In genomic region chrX:50198348-50198747, GRCh38 we compare ENCODE assay signal across 23 cellular contexts. TPM values are rescaled to one million over a fixed set of nuclear protein-coding genes. Genes with fewer than 3 reads are reported as not detected.
"Had no signal": no experiment of that assay in that cellular context is flagged by ENCODE, and none has a peak within 500 bp of the region (broad histone marks: within the 10 kb centered on the region; RNA-seq: fewer than 3 reads in every experiment).

No MANE protein-coding gene starts in this region.

- H3K27ac Mint-ChIP-seq: activated B cell treated with CpG ODN at 0.5 μM for 24 hours; activated CD4-positive, alpha-beta memory T cell treated with anti-CD3 and anti-CD28 coated beads for 36 hours; activated CD8-positive, alpha-beta memory T cell treated with anti-CD3 and anti-CD28 coated beads, Interleukin-2, amount 10 ng/mL, durations not matched to agents 7 days and 5 days; activated naive CD8-positive, alpha-beta T cell treated with anti-CD3 and anti-CD28 coated beads, Interleukin-2, amount 10 ng/mL, durations not matched to agents 7 days and 5 days; naive B cell; progenitor cell of endocrine pancreas; T-helper 17 cell had no signal

- H3K27me3 ChIP-seq: brain microvascular endothelial cell, right atrium auricular region, tibial artery had no signal

- H3K4me1 ChIP-seq: left ventricle myocardium inferior, right atrium auricular region, tibial artery had no signal

- H3K36me3 ChIP-seq: brain microvascular endothelial cell, left ventricle myocardium inferior, right atrium auricular region, tibial artery had no signal

- H3K9me3 Mint-ChIP-seq: activated B cell treated with CpG ODN at 0.5 μM for 24 hours; activated CD4-positive, alpha-beta memory T cell treated with anti-CD3 and anti-CD28 coated beads for 36 hours; activated naive CD8-positive, alpha-beta T cell treated with anti-CD3 and anti-CD28 coated beads, Interleukin-2, amount 10 ng/mL, durations not matched to agents 7 days and 5 days; central memory CD8-positive, alpha-beta T cell had no signal

- H3K4me1 Mint-ChIP-seq: activated B cell treated with CpG ODN at 0.5 μM for 24 hours, neural crest cell, T-helper 17 cell had no signal

- H3K4me3 Mint-ChIP-seq: activated B cell treated with CpG ODN at 0.5 μM for 24 hours; activated CD4-positive, alpha-beta memory T cell treated with anti-CD3 and anti-CD28 coated beads for 36 hours; activated CD8-positive, alpha-beta memory T cell treated with anti-CD3 and anti-CD28 coated beads, Interleukin-2, amount 10 ng/mL, durations not matched to agents 7 days and 5 days; activated naive CD8-positive, alpha-beta T cell treated with anti-CD3 and anti-CD28 coated beads, Interleukin-2, amount 10 ng/mL, durations not matched to agents 7 days and 5 days; central memory CD8-positive, alpha-beta T cell; naive B cell; neural crest cell; T-helper 17 cell had no signal

- H3K27ac ChIP-seq: brain microvascular endothelial cell, coronary artery, left ventricle myocardium inferior, right atrium auricular region, tibial artery had no signal

- ATAC-seq: activated CD8-positive, alpha-beta memory T cell treated with anti-CD3 and anti-CD28 coated beads, Interleukin-2, amount 10 ng/mL, durations not matched to agents 7 days and 5 days; stimulated activated naive CD8-positive, alpha-beta T cell treated with anti-CD3 and anti-CD28 coated beads, Interleukin-15, Interleukin-2, amounts not matched to agents 100 U/mL and 50 U/mL, for 24 hours; T-helper 17 cell had no signal

- H3K9me3 ChIP-seq: left ventricle myocardium inferior, right atrium auricular region, tibial artery had no signal

- H3K27me3 Mint-ChIP-seq: progenitor cell of endocrine pancreas had no signal

- H3K36me3 Mint-ChIP-seq: activated CD4-positive, alpha-beta memory T cell treated with anti-CD3 and anti-CD28 coated beads for 36 hours; activated CD8-positive, alpha-beta memory T cell treated with anti-CD3 and anti-CD28 coated beads, Interleukin-2, amount 10 ng/mL, durations not matched to agents 7 days and 5 days; naive B cell had no signal

- H3K4me3 ChIP-seq: coronary artery, left ventricle myocardium inferior, right atrium auricular region, tibial artery had no signal

- DNase-seq: activated B cell treated with CpG ODN at 0.5 μM for 24 hours; activated CD4-positive, alpha-beta memory T cell treated with anti-CD3 and anti-CD28 coated beads for 36 hours; activated CD4-positive, alpha-beta T cell treated with anti-CD3 and anti-CD28 coated beads for 4 hours; activated CD8-positive, alpha-beta memory T cell treated with anti-CD3 and anti-CD28 coated beads, Interleukin-2, amount 10 ng/mL, durations not matched to agents 7 days and 5 days; activated naive CD8-positive, alpha-beta T cell treated with anti-CD3 and anti-CD28 coated beads, Interleukin-2, amount 10 ng/mL, durations not matched to agents 7 days and 5 days; anterior cingulate cortex; brain microvascular endothelial cell; kidney; left ventricle myocardium inferior; mammary epithelial cell; naive B cell; stimulated activated naive CD8-positive, alpha-beta T cell treated with anti-CD3 and anti-CD28 coated beads, Interleukin-15, Interleukin-2, amounts not matched to agents 100 U/mL and 50 U/mL, for 24 hours; substantia nigra; T-helper 17 cell; tibial artery had no signal

RNA-seq across cellular contexts. Expression of gene AKAP4, which starts 2.5 kb away (rescaled TPM):
- total RNA-seq: activated B cell treated with CpG ODN at 0.5 μM for 24 hours; activated CD4-positive, alpha-beta memory T cell treated with anti-CD3 and anti-CD28 coated beads for 36 hours; activated CD8-positive, alpha-beta memory T cell treated with anti-CD3 and anti-CD28 coated beads, Interleukin-2, amount 10 ng/mL, durations not matched to agents 7 days and 5 days; activated naive CD8-positive, alpha-beta T cell treated with anti-CD3 and anti-CD28 coated beads, Interleukin-2, amount 10 ng/mL, durations not matched to agents 7 days and 5 days; frontal cortex; kidney; left ventricle myocardium inferior; mammary epithelial cell; mononuclear cell; neural crest cell; osteoblast; progenitor cell of endocrine pancreas; right atrium auricular region; T-helper 17 cell had no signal

RNA-seq across cellular contexts. Expression of gene CCNB3, which starts 6.2 kb away (rescaled TPM):
- total RNA-seq: right atrium auricular region had no signal
